ENCODE assay signal across 23 cellular contexts in genomic region chr5:146520731-146521130, GRCh38. TPM values are rescaled to one million over a fixed set of nuclear protein-coding genes. Genes with fewer than 3 reads are reported as not detected.
"Had no signal": no experiment of that assay in that cellular context is flagged by ENCODE, and none has a peak within 500 bp of the region (broad histone marks: within the 10 kb centered on the region; RNA-seq: fewer than 3 reads in every experiment).

No MANE protein-coding gene starts in this region.

- H3K27me3 ChIP-seq: brain microvascular endothelial cell, esophagus muscularis mucosa had no signal

- H3K27ac ChIP-seq: brain microvascular endothelial cell, esophagus muscularis mucosa, parathyroid adenoma, spleen, transverse colon, VCaP had no signal

- H3K9me3 ChIP-seq: esophagus muscularis mucosa, spleen, transverse colon had no signal

- H3K4me3 ChIP-seq: esophagus muscularis mucosa, spleen, transverse colon had no signal

- ATAC-seq: activated CD4-positive, alpha-beta T cell treated with anti-CD3 and anti-CD28 coated beads for 36 hours; left ventricle myocardium superior; stimulated activated naive B cell treated with anti-CD40 and anti-IgM and Interleukin-4, amounts not matched to agents 10 μg/mL and 1 μg/mL and 100 μg/mL, for 72 hours; T-cell had no signal

- FAIRE-seq: keratinocyte had no signal

- DNase-seq: activated CD4-positive, alpha-beta memory T cell treated with anti-CD3 and anti-CD28 coated beads, Interleukin-2, amount 10 ng/mL, durations not matched to agents 7 days and 5 days; activated CD4-positive, alpha-beta T cell treated with anti-CD3 and anti-CD28 coated beads for 36 hours; activated gamma-delta T cell; activated T-cell treated with anti-CD3 and anti-CD28 coated beads, Interleukin-2, amount 50 U/mL, for 48 hours; brain microvascular endothelial cell; cerebellar nuclear complex; dermis blood vessel endothelial cell; endodermal cell; foreskin fibroblast; head of caudate nucleus; left ventricle myocardium superior; spleen; stimulated activated CD4-positive, alpha-beta T cell treated with anti-CD3 and anti-CD28 coated beads, Interleukin-1b, Interleukin-23, amount 100 ng/mL, for 48 hours; stimulated activated naive B cell treated with anti-CD40 and anti-IgM and Interleukin-4, amounts not matched to agents 10 μg/mL and 1 μg/mL and 100 μg/mL, for 72 hours; T-cell; T1000; transverse colon had no signal

- H2AFZ ChIP-seq: parathyroid adenoma had no signal

- H3K36me3 ChIP-seq: brain microvascular endothelial cell, esophagus muscularis mucosa, spleen, transverse colon had no signal

- H3K79me2 ChIP-seq: parathyroid adenoma had no signal

- H3K9ac ChIP-seq: parathyroid adenoma had no signal

- H3K4me1 ChIP-seq: esophagus muscularis mucosa, parathyroid adenoma, spleen, transverse colon had no signal

RNA-seq across cellular contexts. Expression of gene GPR151, which starts 4.7 kb away (rescaled TPM):
- total RNA-seq: activated CD4-positive, alpha-beta memory T cell treated with anti-CD3 and anti-CD28 coated beads, Interleukin-2, amount 10 ng/mL, durations not matched to agents 7 days and 5 days; activated CD4-positive, alpha-beta T cell treated with anti-CD3 and anti-CD28 coated beads for 36 hours; dermis blood vessel endothelial cell; esophagus muscularis mucosa; left ventricle myocardium superior; mesenteric fat pad; spleen; subcutaneous adipose tissue; T-cell; transverse colon had no signal
- polyA plus RNA-seq: keratinocyte, spleen had no signal
